Comparison of ENCODE assay signal across 7 cellular contexts in the genomic region with DNA sequence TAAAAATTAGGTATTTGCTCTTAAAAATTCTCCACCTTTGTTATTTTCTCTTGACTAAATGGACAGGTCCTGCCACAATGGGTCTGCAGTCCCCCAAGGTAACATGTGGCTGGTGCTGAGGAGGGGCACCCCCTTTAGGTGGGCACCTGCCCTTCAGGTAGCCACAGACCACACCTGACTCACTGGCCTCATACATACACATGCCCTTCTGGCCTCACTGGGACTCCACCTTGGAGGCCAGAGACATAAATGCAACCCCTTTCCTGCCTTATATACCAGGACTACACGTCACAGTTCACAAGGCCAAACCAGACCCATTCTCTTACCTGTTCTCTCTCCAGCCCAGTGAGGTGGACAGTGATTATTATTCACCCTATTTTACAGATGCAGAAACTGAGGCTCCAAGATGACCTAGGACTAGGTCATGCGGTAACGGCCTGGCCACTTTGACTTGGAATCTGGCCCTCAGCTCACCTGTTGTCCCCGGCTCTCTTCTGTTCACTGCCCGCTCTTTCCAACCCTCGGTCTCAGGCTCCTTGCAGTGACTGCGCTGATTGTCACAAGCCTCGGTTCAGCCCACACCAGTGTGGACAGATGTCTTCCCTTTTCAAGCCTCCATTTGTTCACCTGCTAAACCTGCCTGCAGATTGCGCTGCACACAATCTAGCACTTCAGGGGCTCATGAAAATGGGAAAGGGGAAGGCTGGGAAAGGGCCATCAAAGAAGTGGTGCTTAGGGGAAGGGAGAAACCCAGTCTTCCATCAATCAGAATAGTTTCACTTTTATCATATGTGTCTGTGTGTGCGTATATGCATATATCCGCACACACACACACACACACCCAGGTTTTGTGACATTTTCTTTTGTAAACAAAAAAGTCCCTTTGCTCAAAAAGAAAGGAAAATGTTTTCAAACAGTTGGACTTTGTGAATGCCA.
DNase-seq lines count a peak whose midpoint lies in the region; ATAC-seq, FAIRE-seq and TF ChIP-seq lines count a peak whose summit lies in the region.

No MANE protein-coding gene starts in this region.

- H3K27me3 Mint-ChIP-seq in activated CD4-positive, alpha-beta memory T cell treated with anti-CD3 and anti-CD28 coated beads for 36 hours = no peaks in the 10 kb centered on the region

- peak; percentile 30 for DNase-seq in activated CD4-positive, alpha-beta memory T cell treated with anti-CD3 and anti-CD28 coated beads for 36 hours
- DNase-seq in GM19240 (ENCODE audit: insufficient read length, low spot score) (no peak), urothelium cell line (ENCODE audit: low spot score) (no peak), left colon (no peak)

- peak overlapping the region; percentile 64 for H3K27ac ChIP-seq in neutrophil

- no peaks in the 10 kb centered on the region for H3K27me3 ChIP-seq in neutrophil

- CTCF ChIA-PET in activated CD4-positive, alpha-beta memory T cell treated with anti-CD3 and anti-CD28 coated beads for 36 hours (lab: Charles Lee) = interaction anchor here (0.9 to 2.0 kb wide), 4 partner anchors 9 to 369 kb away, joined by 3 to 6 read pairs (median 4); no protein-coding TSS in a partner anchor

- no peak for FAIRE-seq in urothelium cell line (lab: Jason Lieb, UNC)

- peak overlapping the region; percentile 87 for H3K27ac Mint-ChIP-seq in activated CD4-positive, alpha-beta memory T cell treated with anti-CD3 and anti-CD28 coated beads for 36 hours

- no peak overlapping the region for H3K4me3 ChIP-seq in neutrophil (ENCODE audit: low read depth in 1 of 2, low read length in 1 of 2)

- peak overlapping the region; percentile 66 for H3K4me3 Mint-ChIP-seq in activated CD4-positive, alpha-beta memory T cell treated with anti-CD3 and anti-CD28 coated beads for 36 hours

- ATAC-seq in GM19328 (IDR thresholded peaks at IDR 0.05; ENCODE audit: unreplicated experiment) (peak; percentile 33), HG02938 (IDR thresholded peaks at IDR 0.05; ENCODE audit: unreplicated experiment) (peak; percentile 47), left colon (no peak)

- peaks cover 2% of the 10 kb centered on the region for H3K36me3 Mint-ChIP-seq in activated CD4-positive, alpha-beta memory T cell treated with anti-CD3 and anti-CD28 coated beads for 36 hours

- peaks cover 10% of the 10 kb centered on the region for H3K9me3 Mint-ChIP-seq in activated CD4-positive, alpha-beta memory T cell treated with anti-CD3 and anti-CD28 coated beads for 36 hours

- TF ChIP-seq CTCF in neutrophil (IDR thresholded peaks at IDR 0.05) = no peak

- H3K9me3 ChIP-seq in neutrophil = no peaks in the 10 kb centered on the region

- H3K36me3 ChIP-seq in neutrophil = no peaks in the 10 kb centered on the region

- H3K4me1 ChIP-seq in neutrophil (ENCODE audit: control insufficient read depth in 1 of 2, insufficient read depth in 1 of 2, low read depth in 1 of 2, low read length in 1 of 2) = peaks cover 16 to 19% of the 10 kb centered on the region in 2 experiments

- intact Hi-C loops in activated CD4-positive, alpha-beta memory T cell treated with anti-CD3 and anti-CD28 coated beads for 36 hours (cut with micrococcal nuclease) = loop anchor here (1.0 to 10.0 kb wide), 5 partner anchors 34 to 734 kb away; no protein-coding TSS in a partner anchor
- intact Hi-C loops in left colon (cut with DNase I, micrococcal nuclease) = loop anchor here in 1 of 2 donors (10.0 kb wide), 1 partner anchor 116 kb away; no protein-coding TSS in a partner anchor

- POLR2A ChIA-PET in activated CD4-positive, alpha-beta memory T cell treated with anti-CD3 and anti-CD28 coated beads for 36 hours (lab: Charles Lee) = interaction anchor here (1.0 kb wide), 2 partner anchors 339 to 802 kb away, joined by 3 to 4 read pairs; no protein-coding TSS in a partner anchor

- H3K4me1 Mint-ChIP-seq in activated CD4-positive, alpha-beta memory T cell treated with anti-CD3 and anti-CD28 coated beads for 36 hours (ENCODE audit: low read depth) = peaks cover 33% of the 10 kb centered on the region
